In genomic region chr1:106785136-106785535, GRCh38 we compare ENCODE assay signal across 14 cellular contexts.
DNase-seq lines count a peak whose midpoint lies in the region; ATAC-seq and TF ChIP-seq lines count a peak whose summit lies in the region.
"Had no signal": no experiment of that assay in that cellular context is flagged by ENCODE, and none has a peak within 500 bp of the region (broad histone marks: within the 10 kb centered on the region; RNA-seq: fewer than 3 reads in every experiment).

No MANE protein-coding gene starts in this region.

- no peak overlapping the region for H3K27ac ChIP-seq in dorsolateral prefrontal cortex
- H3K27ac ChIP-seq: A549 had no signal

- TF ChIP-seq EP300 in Ishikawa (IDR thresholded peaks at IDR 0.05; ENCODE audit: borderline replicate concordance) = no peak

- H3K4me3 ChIP-seq in fibroblast of the aortic adventitia (ENCODE audit: low read depth, low read length) (no peak overlapping the region), dorsolateral prefrontal cortex (no peak overlapping the region)
- H3K4me3 ChIP-seq: A549 had no signal

- TF ChIP-seq RAD21 in Ishikawa (IDR thresholded peaks at IDR 0.05; ENCODE audit: low read depth) = no peak

- DNase-seq in NCI-H446 (lab: John Stamatoyannopoulos, UW) (peak; percentile 52 to 84), astrocyte of the hippocampus (ENCODE audit: low read depth, low spot score) (peak; percentile 58), fibroblast of the aortic adventitia (ENCODE audit: low read depth) (peak; percentile 31), NCI-H524 treated with DMSO at 0.1 percent for 48 hours (lab: John Stamatoyannopoulos, UW) (no peak), dorsolateral prefrontal cortex (no peak)
- DNase-seq: Caco-2; CD8-positive, alpha-beta T cell; DMS53; GF-D8; IMR-90 had no signal

- intact Hi-C loops in dorsolateral prefrontal cortex (cut with DNase I) = no loop called here

- ATAC-seq in GM21360 (IDR thresholded peaks at IDR 0.05; ENCODE audit: unreplicated experiment) = no peak
- ATAC-seq: A549; CD8-positive, alpha-beta T cell; HCT116 had no signal

- H3K27me3 ChIP-seq in dorsolateral prefrontal cortex = peaks cover 0 to 3% (median 0%) of the 10 kb centered on the region in 45 donors

- TF ChIP-seq CTCF in fibroblast of the aortic adventitia (IDR thresholded peaks at IDR 0.05; ENCODE audit: insufficient read depth, low read length) (no peak), dorsolateral prefrontal cortex (IDR thresholded peaks at IDR 0.05 in 54 of 56, conservative IDR thresholded peaks at IDR 0.05 in 2 of 56; ENCODE audit: low read depth in 1 of 56, partially characterized antibody in 56 of 56) (no peak)

TF ChIP-seq in Ishikawa, 13 proteins besides CTCF, POLR2A, EP300 and RAD21:
- TF ChIP-seq ZBTB7A (IDR thresholded peaks at IDR 0.05; ENCODE audit: low read depth) (no peak), CEBPB (IDR thresholded peaks at IDR 0.05) (no peak), NFIC (IDR thresholded peaks at IDR 0.05) (peak; percentile 42; the same call in 1 of the 2 replicates), TAF1 (IDR thresholded peaks at IDR 0.05; ENCODE audit: low read depth) (no peak), EGR1 (IDR thresholded peaks at IDR 0.05) (no peak)

Comparison
In these comparisons a context has a peak if more than half of its experiments do, and no peak if none do; other contexts are left out.
1. DNase-seq: peak in NCI-H446 (2 of 2), astrocyte of the hippocampus (single experiment) and fibroblast of the aortic adventitia (single experiment); none in NCI-H524 treated with DMSO at 0.1 percent for 48 hours (single experiment) and dorsolateral prefrontal cortex (0 of 10).